ENCODE assay signal across 30 cellular contexts in the genomic region with DNA sequence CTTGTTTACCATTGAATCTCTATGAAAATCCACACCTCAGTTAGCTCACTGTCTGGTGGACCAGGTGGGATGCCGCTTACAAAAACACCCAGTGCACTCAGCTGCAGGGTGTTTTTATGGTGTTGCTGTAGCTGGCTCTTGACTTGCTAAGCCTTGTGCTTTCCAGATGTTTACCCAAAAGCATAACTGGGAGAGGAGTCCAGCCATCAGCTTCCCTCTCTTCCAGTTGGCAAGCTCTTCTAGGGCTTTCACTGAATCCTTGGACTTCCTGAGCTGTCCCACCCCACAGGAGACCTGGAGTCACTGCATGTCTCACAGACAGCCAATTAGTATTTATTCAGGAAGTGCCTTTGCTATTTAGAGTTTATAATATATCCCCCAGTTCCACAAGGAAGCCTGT.
"Had no signal": no experiment of that assay in that cellular context is flagged by ENCODE, and none has a peak within 500 bp of the region (broad histone marks: within the 10 kb centered on the region; RNA-seq: fewer than 3 reads in every experiment).

No MANE protein-coding gene starts in this region.

- H3K9me3 ChIP-seq: MG63 had no signal

- H3K4me3 ChIP-seq: MG63 had no signal

- H3K27ac ChIP-seq: KMS-11 had no signal

- H3K9ac ChIP-seq: KMS-11 had no signal

- H3K27me3 ChIP-seq: MG63 had no signal

- DNase-seq: Karpas-422, Kasumi-1, KG1, MG63, MM.1S, MV-4-11, NCI-H1048, NCI-H1092, NCI-H1092 treated with DMSO at 0.1 percent for 48 hours, NCI-H1105, NCI-H1105 treated with DMSO at 0.1 percent for 48 hours, NCI-H1417 treated with DMSO at 0.1 percent for 48 hours, NCI-H1436, NCI-H1436 treated with DMSO at 0.1 percent for 48 hours, NCI-H146, NCI-H1694, NCI-H1694 treated with DMSO at 0.1 percent for 48 hours, NCI-H187, NCI-H187 treated with DMSO at 0.1 percent for 48 hours, NCI-H1930, NCI-H2029, NCI-H2029 treated with DMSO at 0.1 percent for 48 hours, NCI-H2081, NCI-H2081 treated with DMSO at 0.1 percent for 48 hours, NCI-H2107, NCI-H2227 treated with DMSO at 0.1 percent for 48 hours, NCI-H226, NCI-H446, NCI-H446 treated with DMSO at 0.1 percent for 48 hours had no signal

- H3K36me3 ChIP-seq: MG63 had no signal

- H3K4me2 ChIP-seq: KMS-11 had no signal
